ENCODE assay signal across 26 cellular contexts in the genomic region with DNA sequence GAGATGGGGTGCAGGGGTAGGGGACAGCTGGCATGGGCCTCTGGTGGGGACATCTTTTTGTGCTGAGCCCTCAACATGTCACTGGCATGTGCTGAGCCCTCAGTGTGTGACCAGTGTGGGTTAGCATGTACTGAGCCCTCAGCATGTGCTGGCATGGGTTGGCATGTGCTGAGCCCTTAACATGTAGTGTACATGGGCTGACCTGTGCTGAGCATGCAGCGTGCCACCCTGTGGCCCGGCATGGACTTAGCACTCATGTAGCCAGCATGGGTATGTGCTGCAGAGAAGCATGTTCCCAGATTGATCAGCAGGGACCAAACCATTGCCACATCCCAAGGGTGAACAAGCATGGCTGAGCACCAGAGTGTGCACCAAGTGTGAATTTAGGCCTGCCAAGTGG. TPM values are rescaled to one million over a fixed set of nuclear protein-coding genes. Genes with fewer than 3 reads are reported as not detected.
DNase-seq lines count a peak whose midpoint lies in the region; ATAC-seq and TF ChIP-seq lines count a peak whose summit lies in the region.
"Had no signal": no experiment of that assay in that cellular context is flagged by ENCODE, and none has a peak within 500 bp of the region (broad histone marks: within the 10 kb centered on the region; RNA-seq: fewer than 3 reads in every experiment).

No MANE protein-coding gene starts in this region.

- peak overlapping the region; percentile 19 for H3K27ac Mint-ChIP-seq in activated CD8-positive, alpha-beta T cell treated with anti-CD3 and anti-CD28 coated beads, Interleukin-2, amount 10 ng/mL, durations not matched to agents 7 days and 5 days
- H3K27ac Mint-ChIP-seq in activated CD8-positive, alpha-beta T cell treated with anti-CD3 and anti-CD28 coated beads for 36 hours, result no peak overlapping the region
- no peak overlapping the region for H3K27ac Mint-ChIP-seq in stimulated activated effector memory CD8-positive, alpha-beta T cell treated with anti-CD3 and anti-CD28 coated beads, Interleukin-12 subunit alpha, Interleukin-12 subunit beta, amount 100 ng/mL, for 72 hours
- no peak overlapping the region for H3K27ac Mint-ChIP-seq in Calu3 (ENCODE audit: unreplicated experiment)
- H3K27ac Mint-ChIP-seq: B cell had no signal

- no peaks in the 10 kb centered on the region for H3K9me3 Mint-ChIP-seq in activated CD8-positive, alpha-beta T cell treated with anti-CD3 and anti-CD28 coated beads, Interleukin-2, amount 10 ng/mL, durations not matched to agents 7 days and 5 days (ENCODE audit: insufficient read depth)
- H3K9me3 Mint-ChIP-seq in activated CD8-positive, alpha-beta T cell treated with anti-CD3 and anti-CD28 coated beads for 36 hours, result no peaks in the 10 kb centered on the region
- H3K9me3 Mint-ChIP-seq in stimulated activated effector memory CD8-positive, alpha-beta T cell treated with anti-CD3 and anti-CD28 coated beads, Interleukin-12 subunit alpha, Interleukin-12 subunit beta, amount 100 ng/mL, for 72 hours, result no peaks in the 10 kb centered on the region
- H3K9me3 Mint-ChIP-seq in Calu3 (ENCODE audit: low read depth, unreplicated experiment), result no peaks in the 10 kb centered on the region

- H3K4me2 ChIP-seq in OCI-LY3 (ENCODE audit: low read length), result no peak overlapping the region

- no peak overlapping the region for H3K9ac ChIP-seq in OCI-LY3 (ENCODE audit: low read length)
- H3K9ac ChIP-seq: GM23248 had no signal

- DNase-seq in activated CD8-positive, alpha-beta T cell treated with anti-CD3 and anti-CD28 coated beads, Interleukin-2, amount 10 ng/mL, durations not matched to agents 7 days and 5 days, result no peak
- no peak for DNase-seq in activated CD8-positive, alpha-beta T cell treated with anti-CD3 and anti-CD28 coated beads for 36 hours
- DNase-seq in stimulated activated effector memory CD8-positive, alpha-beta T cell treated with anti-CD3 and anti-CD28 coated beads, Interleukin-12 subunit alpha, Interleukin-12 subunit beta, amount 100 ng/mL, for 72 hours (ENCODE audit: low spot score in 2 of 2), result no peak
- no peak for DNase-seq in Calu3
- DNase-seq: DMS53; GDM1; GM23248; MG63; NCI-H1092 treated with DMSO at 0.1 percent for 48 hours; NCI-H146; NCI-H2029 treated with DMSO at 0.1 percent for 48 hours; NCI-H345; NCI-H524; NCI-H774; NK-92 treated with Interleukin-12 subunit alpha and Interleukin-12 subunit beta, amount 100 ng/mL, for 24 hours; OCI-M1; Right ventricle myocardium superior; SW 1271 had no signal

- H3K4me1 Mint-ChIP-seq in activated CD8-positive, alpha-beta T cell treated with anti-CD3 and anti-CD28 coated beads, Interleukin-2, amount 10 ng/mL, durations not matched to agents 7 days and 5 days (ENCODE audit: low read depth), result peaks cover 18% of the 10 kb centered on the region
- H3K4me1 Mint-ChIP-seq in activated CD8-positive, alpha-beta T cell treated with anti-CD3 and anti-CD28 coated beads for 36 hours (ENCODE audit: low read depth), result peaks cover 6% of the 10 kb centered on the region
- H3K4me1 Mint-ChIP-seq in stimulated activated effector memory CD8-positive, alpha-beta T cell treated with anti-CD3 and anti-CD28 coated beads, Interleukin-12 subunit alpha, Interleukin-12 subunit beta, amount 100 ng/mL, for 72 hours, result no peaks in the 10 kb centered on the region
- no peaks in the 10 kb centered on the region for H3K4me1 Mint-ChIP-seq in Calu3 (ENCODE audit: low read depth, unreplicated experiment)
- H3K4me1 Mint-ChIP-seq: B cell, CD14-positive monocyte had no signal

- no peak overlapping the region for H2AFZ ChIP-seq in OCI-LY3 (ENCODE audit: low read depth, low read length)
- H2AFZ ChIP-seq: GM23248 had no signal

- no peak for TF ChIP-seq CTCF in activated CD8-positive, alpha-beta T cell treated with anti-CD3 and anti-CD28 coated beads for 36 hours (IDR thresholded peaks at IDR 0.05)
- TF ChIP-seq CTCF in OCI-LY3 (IDR thresholded peaks at IDR 0.05; ENCODE audit: low read depth, low read length) (peak; percentile 54), Calu3 (IDR thresholded peaks at IDR 0.05; ENCODE audit: unreplicated experiment) (no peak)

- H3K36me3 Mint-ChIP-seq in activated CD8-positive, alpha-beta T cell treated with anti-CD3 and anti-CD28 coated beads, Interleukin-2, amount 10 ng/mL, durations not matched to agents 7 days and 5 days (ENCODE audit: low read depth), result peaks cover 6% of the 10 kb centered on the region
- peaks cover 3% of the 10 kb centered on the region for H3K36me3 Mint-ChIP-seq in activated CD8-positive, alpha-beta T cell treated with anti-CD3 and anti-CD28 coated beads for 36 hours (ENCODE audit: low read depth)
- peaks cover 6% of the 10 kb centered on the region for H3K36me3 Mint-ChIP-seq in stimulated activated effector memory CD8-positive, alpha-beta T cell treated with anti-CD3 and anti-CD28 coated beads, Interleukin-12 subunit alpha, Interleukin-12 subunit beta, amount 100 ng/mL, for 72 hours
- H3K36me3 Mint-ChIP-seq in Calu3 (ENCODE audit: insufficient read depth, unreplicated experiment), result peaks cover 5% of the 10 kb centered on the region

- intact Hi-C loops in activated CD8-positive, alpha-beta T cell treated with anti-CD3 and anti-CD28 coated beads for 36 hours (cut with micrococcal nuclease), result no loop called here
- intact Hi-C loops in Calu3 (cut with micrococcal nuclease; ENCODE audit: unreplicated experiment), result no loop called here

- no peaks in the 10 kb centered on the region for H3K9me3 ChIP-seq in OCI-LY3 (ENCODE audit: insufficient read depth, low read length)
- H3K9me3 ChIP-seq: HAP-1, MG63 had no signal

- ATAC-seq in activated CD8-positive, alpha-beta T cell treated with anti-CD3 and anti-CD28 coated beads, Interleukin-2, amount 10 ng/mL, durations not matched to agents 7 days and 5 days, result no peak
- ATAC-seq in activated CD8-positive, alpha-beta T cell treated with anti-CD3 and anti-CD28 coated beads for 36 hours, result no peak
- peak; percentile 5 for ATAC-seq in esophagus mucosa
- ATAC-seq in stimulated activated effector memory CD8-positive, alpha-beta T cell treated with anti-CD3 and anti-CD28 coated beads, Interleukin-12 subunit alpha, Interleukin-12 subunit beta, amount 100 ng/mL, for 72 hours, result peak; percentile 19
- no peak for ATAC-seq in HG03378 (IDR thresholded peaks at IDR 0.05; ENCODE audit: unreplicated experiment)
- no peak for ATAC-seq in HG02610 (IDR thresholded peaks at IDR 0.05; ENCODE audit: unreplicated experiment)

- H3K4me3 ChIP-seq in OCI-LY3 (ENCODE audit: low read length), result no peak overlapping the region
- H3K4me3 ChIP-seq: GM23248, HAP-1, MG63 had no signal

- BruUV-seq in Calu3 (replicated peaks; lab: Mats Ljungman, UMichigan), result no TSS peak

- H4K20me1 ChIP-seq in OCI-LY3 (ENCODE audit: insufficient read depth, low read length), result no peaks in the 10 kb centered on the region

- H3K27ac ChIP-seq in OCI-LY3 (ENCODE audit: low read length), result no peak overlapping the region
- H3K27ac ChIP-seq: GM23248 had no signal

- no peaks in the 10 kb centered on the region for H3K36me3 ChIP-seq in OCI-LY3 (replicated peaks; ENCODE audit: low read depth, low read length)
- H3K36me3 ChIP-seq: HAP-1, MG63 had no signal

- CTCF ChIA-PET in activated CD8-positive, alpha-beta T cell treated with anti-CD3 and anti-CD28 coated beads, Interleukin-2, amount 10 ng/mL, durations not matched to agents 7 days and 5 days (lab: Charles Lee), result no interaction called here
- CTCF ChIA-PET in activated CD8-positive, alpha-beta T cell treated with anti-CD3 and anti-CD28 coated beads for 36 hours (lab: Charles Lee), result no interaction called here
- CTCF ChIA-PET in Calu3 (lab: Charles Lee), result no interaction called here

- POLR2A ChIA-PET in activated CD8-positive, alpha-beta T cell treated with anti-CD3 and anti-CD28 coated beads, Interleukin-2, amount 10 ng/mL, durations not matched to agents 7 days and 5 days (lab: Charles Lee), result no interaction called here
- POLR2A ChIA-PET in activated CD8-positive, alpha-beta T cell treated with anti-CD3 and anti-CD28 coated beads for 36 hours (lab: Charles Lee), result no interaction called here

- no peak overlapping the region for H3K4me3 Mint-ChIP-seq in activated CD8-positive, alpha-beta T cell treated with anti-CD3 and anti-CD28 coated beads, Interleukin-2, amount 10 ng/mL, durations not matched to agents 7 days and 5 days
- no peak overlapping the region for H3K4me3 Mint-ChIP-seq in activated CD8-positive, alpha-beta T cell treated with anti-CD3 and anti-CD28 coated beads for 36 hours
- H3K4me3 Mint-ChIP-seq in stimulated activated effector memory CD8-positive, alpha-beta T cell treated with anti-CD3 and anti-CD28 coated beads, Interleukin-12 subunit alpha, Interleukin-12 subunit beta, amount 100 ng/mL, for 72 hours, result no peak overlapping the region
- no peak overlapping the region for H3K4me3 Mint-ChIP-seq in Calu3 (ENCODE audit: low read depth, unreplicated experiment)
- H3K4me3 Mint-ChIP-seq: B cell, CD14-positive monocyte had no signal

- H3K79me2 ChIP-seq in OCI-LY3 (ENCODE audit: low read length), result no peaks in the 10 kb centered on the region

- peaks cover 4% of the 10 kb centered on the region for H3K27me3 ChIP-seq in OCI-LY3 (ENCODE audit: low read depth, low read length)
- H3K27me3 ChIP-seq: MG63 had no signal

- H3K27me3 Mint-ChIP-seq in activated CD8-positive, alpha-beta T cell treated with anti-CD3 and anti-CD28 coated beads, Interleukin-2, amount 10 ng/mL, durations not matched to agents 7 days and 5 days (ENCODE audit: low read depth), result no peaks in the 10 kb centered on the region
- H3K27me3 Mint-ChIP-seq in activated CD8-positive, alpha-beta T cell treated with anti-CD3 and anti-CD28 coated beads for 36 hours, result no peaks in the 10 kb centered on the region
- no peaks in the 10 kb centered on the region for H3K27me3 Mint-ChIP-seq in Calu3 (ENCODE audit: unreplicated experiment)
- H3K27me3 Mint-ChIP-seq: B cell had no signal

- no peaks in the 10 kb centered on the region for H3K4me1 ChIP-seq in OCI-LY3 (ENCODE audit: low read length)
- H3K4me1 ChIP-seq: HAP-1 had no signal

RNA-seq across cellular contexts. Expression of gene HIPK4, which starts 11.5 kb away (rescaled TPM):
- total RNA-seq in activated CD8-positive, alpha-beta T cell treated with anti-CD3 and anti-CD28 coated beads, Interleukin-2, amount 10 ng/mL, durations not matched to agents 7 days and 5 days, result under 1 TPM in 1 of 2 experiments, not detected in 1; 0.10 TPM
- not detected for total RNA-seq in activated CD8-positive, alpha-beta T cell treated with anti-CD3 and anti-CD28 coated beads for 36 hours
- total RNA-seq in esophagus mucosa (not detected), Calu3 (2022) (0.14 TPM in 1 of 2 replicates, not detected in the other)
- total RNA-seq: LHCN-M2, Right ventricle myocardium superior had no signal

RNA-seq across cellular contexts. Expression of gene PLD3, which starts 30.0 kb away (rescaled TPM):
- 10 to 100 TPM; 65.1 to 70.0 TPM for total RNA-seq in activated CD8-positive, alpha-beta T cell treated with anti-CD3 and anti-CD28 coated beads, Interleukin-2, amount 10 ng/mL, durations not matched to agents 7 days and 5 days
- total RNA-seq in activated CD8-positive, alpha-beta T cell treated with anti-CD3 and anti-CD28 coated beads for 36 hours, result 10 to 100 TPM; 54.4 to 56.7 TPM
- 55.4 TPM for total RNA-seq in esophagus mucosa
- 184 and 192 TPM in 2 replicates for total RNA-seq in Calu3 (2022)

RNA-seq across cellular contexts. Expression of gene C19orf47, which starts 30.3 kb away (rescaled TPM):
- 10 to 100 TPM; 27.7 to 28.3 TPM for total RNA-seq in activated CD8-positive, alpha-beta T cell treated with anti-CD3 and anti-CD28 coated beads, Interleukin-2, amount 10 ng/mL, durations not matched to agents 7 days and 5 days
- 10 to 100 TPM; 17.5 to 18.0 TPM for total RNA-seq in activated CD8-positive, alpha-beta T cell treated with anti-CD3 and anti-CD28 coated beads for 36 hours
- total RNA-seq in esophagus mucosa (13.4 TPM), Calu3 (2022) (19.3 and 22.7 TPM in 2 replicates)

RNA-seq across cellular contexts. Expression of gene PRX, which starts 34.7 kb away (rescaled TPM):
- total RNA-seq in activated CD8-positive, alpha-beta T cell treated with anti-CD3 and anti-CD28 coated beads, Interleukin-2, amount 10 ng/mL, durations not matched to agents 7 days and 5 days, result 1 to 10 TPM in 1 of 2 experiments, under 1 TPM in 1; 0.84 to 1.1 TPM
- 1 to 10 TPM; 1.2 TPM for total RNA-seq in activated CD8-positive, alpha-beta T cell treated with anti-CD3 and anti-CD28 coated beads for 36 hours
- total RNA-seq in esophagus mucosa, result 0.80 TPM
- 1.6 and 1.8 TPM in 2 replicates for total RNA-seq in Calu3 (2022)

RNA-seq across cellular contexts. Expression of gene SERTAD1, which starts 47.3 kb away (rescaled TPM):
- 10 to 100 TPM in 1 of 2 experiments, 1 to 10 TPM in 1; 9.3 to 10.1 TPM for total RNA-seq in activated CD8-positive, alpha-beta T cell treated with anti-CD3 and anti-CD28 coated beads, Interleukin-2, amount 10 ng/mL, durations not matched to agents 7 days and 5 days
- 10 to 100 TPM; 15.5 to 17.2 TPM for total RNA-seq in activated CD8-positive, alpha-beta T cell treated with anti-CD3 and anti-CD28 coated beads for 36 hours
- total RNA-seq in esophagus mucosa (14.7 TPM), Calu3 (2022) (12.3 and 15.4 TPM in 2 replicates)

Comparison
In these comparisons a context has a peak if more than half of its experiments do, and no peak if none do; other contexts are left out.
1. ATAC-seq: peak in esophagus mucosa (single experiment) and stimulated activated effector memory CD8-positive, alpha-beta T cell treated with anti-CD3 and anti-CD28 coated beads, Interleukin-12 subunit alpha, Interleukin-12 subunit beta, amount 100 ng/mL, for 72 hours (single experiment); none in activated CD8-positive, alpha-beta T cell treated with anti-CD3 and anti-CD28 coated beads, Interleukin-2, amount 10 ng/mL, durations not matched to agents 7 days and 5 days (single experiment), activated CD8-positive, alpha-beta T cell treated with anti-CD3 and anti-CD28 coated beads for 36 hours (single experiment), HG03378 (single experiment) and HG02610 (single experiment).